Comparison of ENCODE assay signal across 20 cellular contexts in genomic region chr9:89886281-89886700, GRCh38.
DNase-seq lines count a peak whose midpoint lies in the region; ATAC-seq and TF ChIP-seq lines count a peak whose summit lies in the region.
"Had no signal": no experiment of that assay in that cellular context is flagged by ENCODE, and none has a peak within 500 bp of the region (broad histone marks: within the 10 kb centered on the region; RNA-seq: fewer than 3 reads in every experiment).

No MANE protein-coding gene starts in this region.

- no peaks in the 10 kb centered on the region for H3K36me3 Mint-ChIP-seq in progenitor cell of endocrine pancreas (ENCODE audit: insufficient read depth)
- no peaks in the 10 kb centered on the region for H3K36me3 Mint-ChIP-seq in CD4-positive, alpha-beta T cell (ENCODE audit: low read depth)
- H3K36me3 Mint-ChIP-seq: CD8-positive, alpha-beta T cell had no signal

- DNase-seq in BJ (ENCODE audit: low read depth) = peak; percentile 4
- DNase-seq in astrocyte of the hippocampus (ENCODE audit: low read depth, low spot score) = peak; percentile 77
- DNase-seq in right atrium auricular region (ENCODE audit: low spot score) = no peak
- DNase-seq in progenitor cell of endocrine pancreas (ENCODE audit: low spot score, unreplicated experiment) = peak; percentile 3
- DNase-seq in hippocampal formation (lab: John Stamatoyannopoulos, UW) = no peak
- no peak for DNase-seq in DMS53 treated with DMSO at 0.1 percent for 48 hours (lab: John Stamatoyannopoulos, UW; ENCODE audit: unreplicated experiment)
- no peak for DNase-seq in brain microvascular endothelial cell
- no peak for DNase-seq in CD4-positive, alpha-beta T cell
- DNase-seq: activated CD4-positive, alpha-beta T cell treated with anti-CD3 and anti-CD28 coated beads, Interleukin-2, amount 10 ng/mL, durations not matched to agents 24 days and 14 days; CD8-positive, alpha-beta T cell; central memory CD4-positive, alpha-beta T cell; HCEC 1CT; MV-4-11; NCI-H187 treated with DMSO at 0.1 percent for 48 hours; NCI-H446; stimulated activated CD4-positive, alpha-beta T cell treated with anti-CD3 and anti-CD28 coated beads, Interleukin-12 subunit alpha, Interleukin-12 subunit beta, amount 100 ng/mL, for 4 hours; stimulated activated CD8-positive, alpha-beta memory T cell treated with anti-CD3 and anti-CD28 coated beads, Interleukin-4, amount 100 ng/mL, for 48 hours had no signal

- no peaks in the 10 kb centered on the region for H3K27me3 ChIP-seq in BJ (ENCODE audit: control insufficient read depth, insufficient read depth, low read length)
- no peaks in the 10 kb centered on the region for H3K27me3 ChIP-seq in right atrium auricular region
- no peaks in the 10 kb centered on the region for H3K27me3 ChIP-seq in brain microvascular endothelial cell (replicated peaks)
- no peaks in the 10 kb centered on the region for H3K27me3 ChIP-seq in CD4-positive, alpha-beta T cell (ENCODE audit: control insufficient read depth, insufficient read depth, low read length)
- H3K27me3 ChIP-seq: suprapubic skin had no signal

- peaks cover 0 to 38% of the 10 kb centered on the region in 2 donors for H3K4me1 ChIP-seq in right atrium auricular region

- TF ChIP-seq CTCF in BJ (IDR thresholded peaks at IDR 0.05; ENCODE audit: insufficient read depth, low read depth, low read length) = no peak
- TF ChIP-seq CTCF in right atrium auricular region (IDR thresholded peaks at IDR 0.05) = no peak
- no peak for TF ChIP-seq CTCF in progenitor cell of endocrine pancreas (IDR thresholded peaks at IDR 0.05; ENCODE audit: unreplicated experiment)
- TF ChIP-seq CTCF in brain microvascular endothelial cell (IDR thresholded peaks at IDR 0.05; ENCODE audit: low read depth, low read length, missing control alignments) = no peak
- TF ChIP-seq CTCF in CD4-positive, alpha-beta T cell (IDR thresholded peaks at IDR 0.05) = no peak

- H3K27me3 Mint-ChIP-seq in progenitor cell of endocrine pancreas = peaks cover 5% of the 10 kb centered on the region
- no peaks in the 10 kb centered on the region for H3K27me3 Mint-ChIP-seq in CD4-positive, alpha-beta T cell

- H3K9me3 ChIP-seq in right atrium auricular region = no peaks in the 10 kb centered on the region
- no peaks in the 10 kb centered on the region for H3K9me3 ChIP-seq in CD4-positive, alpha-beta T cell (ENCODE audit: control insufficient read depth, low read length)
- H3K9me3 ChIP-seq: prostate gland, suprapubic skin had no signal

- H3K9me3 Mint-ChIP-seq in progenitor cell of endocrine pancreas (ENCODE audit: low read depth) = no peaks in the 10 kb centered on the region
- H3K9me3 Mint-ChIP-seq in CD4-positive, alpha-beta T cell = no peaks in the 10 kb centered on the region
- H3K9me3 Mint-ChIP-seq: activated CD4-positive, alpha-beta T cell treated with anti-CD3 and anti-CD28 coated beads, Interleukin-2, amount 10 ng/mL, durations not matched to agents 24 days and 14 days; CD8-positive, alpha-beta T cell; neural crest cell had no signal

- no peak overlapping the region for H3K4me3 ChIP-seq in BJ (ENCODE audit: low read depth, low read length)
- H3K4me3 ChIP-seq in right atrium auricular region = no peak overlapping the region
- H3K4me3 ChIP-seq in brain microvascular endothelial cell (ENCODE audit: low read depth, low read length) = no peak overlapping the region
- H3K4me3 ChIP-seq: prostate gland, suprapubic skin had no signal

- no peak overlapping the region for H3K4me3 Mint-ChIP-seq in progenitor cell of endocrine pancreas (ENCODE audit: low read depth)
- no peak overlapping the region for H3K4me3 Mint-ChIP-seq in CD4-positive, alpha-beta T cell
- H3K4me3 Mint-ChIP-seq: activated CD4-positive, alpha-beta T cell treated with anti-CD3 and anti-CD28 coated beads, Interleukin-2, amount 10 ng/mL, durations not matched to agents 24 days and 14 days; CD8-positive, alpha-beta T cell; neural crest cell had no signal

- CTCF ChIA-PET in BJ (lab: Yijun Ruan, JAX) = no interaction called here
- CTCF ChIA-PET in CD4-positive, alpha-beta T cell (lab: Charles Lee) = no interaction called here

- intact Hi-C loops in CD4-positive, alpha-beta T cell (cut with DNase I, micrococcal nuclease) = no loop called here

- POLR2A ChIA-PET in BJ (lab: Charles Lee) = no interaction called here
- POLR2A ChIA-PET in CD4-positive, alpha-beta T cell (lab: Charles Lee) = no interaction called here

- H3K36me3 ChIP-seq in BJ (ENCODE audit: control insufficient read depth, insufficient read depth, low read length) (no peaks in the 10 kb centered on the region), right atrium auricular region (no peaks in the 10 kb centered on the region), brain microvascular endothelial cell (replicated peaks) (no peaks in the 10 kb centered on the region)
- H3K36me3 ChIP-seq: prostate gland, suprapubic skin had no signal

- H3K4me1 Mint-ChIP-seq in progenitor cell of endocrine pancreas (ENCODE audit: low read depth) = no peaks in the 10 kb centered on the region
- H3K4me1 Mint-ChIP-seq in CD4-positive, alpha-beta T cell (ENCODE audit: low read depth) = no peaks in the 10 kb centered on the region
- H3K4me1 Mint-ChIP-seq: activated CD4-positive, alpha-beta T cell treated with anti-CD3 and anti-CD28 coated beads, Interleukin-2, amount 10 ng/mL, durations not matched to agents 24 days and 14 days; neural crest cell had no signal

- H3K27ac Mint-ChIP-seq in progenitor cell of endocrine pancreas = no peak overlapping the region
- H3K27ac Mint-ChIP-seq in CD4-positive, alpha-beta T cell = no peak overlapping the region
- H3K27ac Mint-ChIP-seq: activated CD4-positive, alpha-beta T cell treated with anti-CD3 and anti-CD28 coated beads, Interleukin-2, amount 10 ng/mL, durations not matched to agents 24 days and 14 days; CD8-positive, alpha-beta T cell had no signal

- H3K27ac ChIP-seq in right atrium auricular region (peak overlapping the region; percentile 79 to 97), brain microvascular endothelial cell (no peak overlapping the region)
- H3K27ac ChIP-seq in CD4-positive, alpha-beta T cell (ENCODE audit: low read depth, low read length) = no peak overlapping the region
- H3K27ac ChIP-seq: prostate gland, suprapubic skin had no signal

- no peak for ATAC-seq in CD4-positive, alpha-beta T cell (ENCODE audit: poor library complexity)
- ATAC-seq: CD8-positive, alpha-beta T cell had no signal

- in situ Hi-C loops in brain microvascular endothelial cell (cut with HindIII; ENCODE audit: low pct_ligation_motif_present, low sequenced_read_pairs) = no loop called here

Comparison
In these comparisons a context has a peak if more than half of its experiments do, and no peak if none do; other contexts are left out.
1. DNase-seq: peak in BJ (single experiment), astrocyte of the hippocampus (single experiment) and progenitor cell of endocrine pancreas (single experiment); none in right atrium auricular region (single experiment), hippocampal formation (0 of 2), DMS53 treated with DMSO at 0.1 percent for 48 hours (single experiment), brain microvascular endothelial cell (single experiment) and CD4-positive, alpha-beta T cell (0 of 10).
2. H3K27ac ChIP-seq: peak in right atrium auricular region (2 of 2); none in brain microvascular endothelial cell (single experiment) and CD4-positive, alpha-beta T cell (single experiment).